Comparison of ENCODE assay signal across 12 cellular contexts in genomic region chr1:204583909-204584632, GRCh38.
A peak's percentile ranks its signal among the peaks of the same experiment; 100 is the strongest.
DNase-seq lines count a peak whose midpoint lies in the region; ATAC-seq and TF ChIP-seq lines count a peak whose summit lies in the region.
"Had no signal": no experiment of that assay in that cellular context is flagged by ENCODE, and none has a peak within 500 bp of the region (broad histone marks: within the 10 kb centered on the region; RNA-seq: fewer than 3 reads in every experiment).

No MANE protein-coding gene starts in this region.

- peaks cover 4% of the 10 kb centered on the region for H3K36me3 Mint-ChIP-seq in T-helper 17 cell (ENCODE audit: low read depth)
- H3K36me3 Mint-ChIP-seq in naive thymus-derived CD8-positive, alpha-beta T cell: peaks cover 0 to 39% (median 14%) of the 10 kb centered on the region in 3 donors

- no peak for ATAC-seq in T-helper 17 cell
- no peak for ATAC-seq in naive thymus-derived CD8-positive, alpha-beta T cell
- ATAC-seq in esophagus mucosa: no peak
- ATAC-seq: GM12878 had no signal

- CTCF ChIA-PET in HEK293 (lab: Yijun Ruan, JAX): interaction anchor here (0.6 to 1.3 kb wide), 3 partner anchors 18 to 214 kb away, joined by 3 to 5 read pairs (median 3); no protein-coding TSS in a partner anchor

- no peaks in the 10 kb centered on the region for H3K27me3 Mint-ChIP-seq in T-helper 17 cell
- H3K27me3 Mint-ChIP-seq in naive thymus-derived CD8-positive, alpha-beta T cell: no peaks in the 10 kb centered on the region
- H3K27me3 Mint-ChIP-seq: central memory CD8-positive, alpha-beta T cell had no signal

- H3K9me3 ChIP-seq in HEK293 (ENCODE audit: control insufficient read depth, insufficient read depth, low read depth, low read length) (no peaks in the 10 kb centered on the region), T-helper 17 cell (ENCODE audit: control insufficient read depth, low read length, poor library complexity, severe bottlenecking) (no peaks in the 10 kb centered on the region)

- H3K27ac Mint-ChIP-seq in T-helper 17 cell: peak overlapping the region; percentile 54
- peak overlapping the region in 6 of 10 donors; percentile 9 to 60 (median 22) for H3K27ac Mint-ChIP-seq in naive thymus-derived CD8-positive, alpha-beta T cell
- H3K27ac Mint-ChIP-seq: nephron had no signal

- H3K4me1 ChIP-seq in HEK293 (ENCODE audit: control insufficient read depth, insufficient read depth, low read length): no peaks in the 10 kb centered on the region

- H3K4me1 Mint-ChIP-seq in T-helper 17 cell: peaks cover 23% of the 10 kb centered on the region
- peaks cover 0 to 23% (median 14%) of the 10 kb centered on the region in 4 donors for H3K4me1 Mint-ChIP-seq in naive thymus-derived CD8-positive, alpha-beta T cell

- no peaks in the 10 kb centered on the region for H3K9me3 Mint-ChIP-seq in naive thymus-derived CD8-positive, alpha-beta T cell
- H3K9me3 Mint-ChIP-seq: central memory CD8-positive, alpha-beta T cell; nephron had no signal

- POLR2A ChIA-PET in HEK293 (lab: Yijun Ruan, JAX): no interaction called here
- POLR2A ChIA-PET in naive thymus-derived CD8-positive, alpha-beta T cell (lab: Charles Lee): interaction anchor here (0.7 kb wide), 1 partner anchor 68 kb away, joined by 3 read pairs; no protein-coding TSS in a partner anchor

- H3K4me3 Mint-ChIP-seq in T-helper 17 cell: no peak overlapping the region
- no peak overlapping the region for H3K4me3 Mint-ChIP-seq in naive thymus-derived CD8-positive, alpha-beta T cell
- H3K4me3 Mint-ChIP-seq: nephron had no signal

- no peak overlapping the region for H3K4me3 ChIP-seq in HEK293 (ENCODE audit: low read depth, low read length)
- H3K4me3 ChIP-seq: GM12878 had no signal

- no peaks in the 10 kb centered on the region for H3K36me3 ChIP-seq in HEK293 (ENCODE audit: control insufficient read depth in 2 of 2, insufficient read depth in 1 of 2, low read length in 2 of 2)

- TF ChIP-seq CTCF in HEK293 (tag by site-specific recombination; IDR thresholded peaks at IDR 0.05): no peak

- H3K27ac ChIP-seq in HEK293 (ENCODE audit: extremely low read depth, low read depth, low read length): no peak overlapping the region
- H3K27ac ChIP-seq: VCaP had no signal

- DNase-seq in NCI-H1436 treated with DMSO at 0.1 percent for 48 hours (lab: John Stamatoyannopoulos, UW) (peak; percentile 94), T-helper 17 cell (no peak), foreskin melanocyte (no peak)
- DNase-seq in naive thymus-derived CD8-positive, alpha-beta T cell: no peak
- DNase-seq in activated CD4-positive, alpha-beta T cell treated with anti-CD3 and anti-CD28 coated beads, Interleukin-2, amount 50 U/mL, for 4 hours: no peak
- DNase-seq: stimulated activated CD4-positive, alpha-beta T cell treated with anti-CD3 and anti-CD28 coated beads, Interleukin-15, amount 100 ng/mL, for 24 hours had no signal

TF ChIP-seq in HEK293, 187 proteins besides CTCF, POLR2A, EP300 and RAD21:
- TF ChIP-seq ZNF138 (tag by site-specific recombination; IDR thresholded peaks at IDR 0.05; ENCODE audit: borderline replicate concordance) (no peak), ZNF16 (tag by site-specific recombination; IDR thresholded peaks at IDR 0.05; ENCODE audit: low read depth) (no peak), ZNF843 (tag by site-specific recombination; IDR thresholded peaks at IDR 0.05) (no peak), ZNF768 (tag by site-specific recombination; IDR thresholded peaks at IDR 0.05) (peak; percentile 49; the same call in 1 of the 2 replicates), ZNF777 (tag by site-specific recombination; IDR thresholded peaks at IDR 0.05; ENCODE audit: borderline replicate concordance) (no peak), ZNF266 (tag by site-specific recombination; IDR thresholded peaks at IDR 0.05; ENCODE audit: low read depth) (no peak), ZNF132 (tag by site-specific recombination; IDR thresholded peaks at IDR 0.05; ENCODE audit: borderline replicate concordance) (no peak), ZFP69B (tag by site-specific recombination; IDR thresholded peaks at IDR 0.05) (no peak)
